ENCODE assay signal across 8 cellular contexts in the genomic region with DNA sequence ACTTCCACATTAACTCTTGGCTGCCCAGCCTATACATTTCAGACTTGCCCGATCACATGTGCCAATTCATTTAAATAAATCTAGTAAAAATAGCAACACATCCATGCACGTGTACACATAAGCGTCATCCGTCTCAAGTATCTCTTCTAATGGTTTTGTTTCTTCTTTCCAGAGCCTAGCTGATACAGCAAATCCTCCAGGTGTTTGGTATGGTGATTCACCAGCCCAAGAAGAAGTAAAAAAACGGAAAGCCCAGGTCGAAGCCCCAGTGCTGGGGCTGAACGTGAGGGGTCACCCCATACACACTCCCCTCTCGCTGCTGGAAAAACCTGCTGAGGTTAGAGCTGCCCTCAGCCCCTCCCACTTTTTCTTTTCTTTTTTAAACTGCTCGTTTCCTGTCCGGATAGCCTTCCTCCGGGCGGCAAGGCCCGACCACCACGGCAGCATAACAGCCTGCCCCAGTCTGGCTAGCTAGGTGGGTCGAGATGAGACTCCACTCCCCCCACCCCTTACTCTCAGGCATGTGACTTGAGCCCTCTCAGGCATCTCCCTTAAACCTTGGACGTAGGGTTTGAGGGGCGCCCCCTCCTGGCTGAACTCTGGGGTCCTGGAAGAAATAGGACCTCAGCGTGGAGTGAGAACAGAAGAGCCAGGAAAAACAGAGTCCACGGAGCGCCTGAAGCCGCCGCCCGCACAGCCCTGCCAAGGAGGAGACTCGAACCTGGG. TPM values are rescaled to one million over a fixed set of nuclear protein-coding genes. Genes with fewer than 3 reads are reported as not detected.
DNase-seq lines count a peak whose midpoint lies in the region; ATAC-seq, FAIRE-seq and TF ChIP-seq lines count a peak whose summit lies in the region.

No MANE protein-coding gene starts in this region.

- H2BK5ac ChIP-seq in H1 (ENCODE audit: low read depth, low read length): no peak overlapping the region

- H3K36me3 ChIP-seq in BE2C: no peaks in the 10 kb centered on the region
- H3K36me3 ChIP-seq in OCI-LY3 (replicated peaks; ENCODE audit: low read depth, low read length): no peaks in the 10 kb centered on the region
- no peaks in the 10 kb centered on the region for H3K36me3 ChIP-seq in H1 (ENCODE audit: control insufficient read depth in 2 of 4, insufficient read depth in 4 of 4, low read length in 3 of 4)

- H4K5ac ChIP-seq in H1 (ENCODE audit: insufficient read length, low read depth, low read length): no peak overlapping the region

- no peak overlapping the region for H2BK15ac ChIP-seq in H1 (ENCODE audit: low read length)

- POLR2A ChIA-PET in H1 (lab: Charles Lee; ENCODE audit: partially characterized antibody): interaction anchor here (0.7 to 5.1 kb wide), 7 partner anchors 10 to 76 kb away, joined by 3 to 28 read pairs (median 6); a partner anchor contains a TSS

- peaks cover 26% of the 10 kb centered on the region; the same call in 1 of the 2 replicates for H3K23me2 ChIP-seq in H1 (ENCODE audit: low read depth, low read length)

- H3K27ac ChIP-seq in OCI-LY3 (ENCODE audit: low read length): peak overlapping the region; percentile 60
- no peak overlapping the region for H3K27ac ChIP-seq in H1 (ENCODE audit: low read depth, low read length)

- H3K9me3 ChIP-seq in BE2C: no peaks in the 10 kb centered on the region
- H3K9me3 ChIP-seq in OCI-LY3 (ENCODE audit: insufficient read depth, low read length): no peaks in the 10 kb centered on the region
- H3K9me3 ChIP-seq in H1 (ENCODE audit: insufficient read depth in 2 of 2, low read depth in 1 of 2, low read length in 1 of 2): no peaks in the 10 kb centered on the region

- peak overlapping the region; percentile 66 for H3K9ac ChIP-seq in OCI-LY3 (ENCODE audit: low read length)
- H3K9ac ChIP-seq in H1 (replicated peaks in 1 of 4; ENCODE audit: extremely low read depth in 1 of 4, low read depth in 3 of 4, low read length in 3 of 4): no peak overlapping the region

- H3K4me3 Mint-ChIP-seq in stimulated activated effector memory CD8-positive, alpha-beta T cell treated with anti-CD3 and anti-CD28 coated beads, Interleukin-12 subunit alpha, Interleukin-12 subunit beta, amount 100 ng/mL, for 72 hours: peak overlapping the region; percentile 64

- DNase-seq in BE2C (peak; percentile 65), H1 (ENCODE audit: low read depth in 1 of 2, low spot score in 2 of 2) (peak in 1 of 2 experiments; percentile 95), NCI-H1417 treated with DMSO at 0.1 percent for 48 hours (lab: John Stamatoyannopoulos, UW) (no peak), activated gamma-delta T cell treated with Interleukin-2 at 50 U/mL for 16 hours (no peak)
- peak; percentile 24 to 75 for DNase-seq in stimulated activated effector memory CD8-positive, alpha-beta T cell treated with anti-CD3 and anti-CD28 coated beads, Interleukin-12 subunit alpha, Interleukin-12 subunit beta, amount 100 ng/mL, for 72 hours (ENCODE audit: low spot score in 2 of 2)

- H3K79me1 ChIP-seq in H1 (ENCODE audit: low read depth, low read length): no peaks in the 10 kb centered on the region

- TF ChIP-seq EP300 in H1 (IDR thresholded peaks at IDR 0.05; ENCODE audit: borderline replicate concordance in 1 of 2, low read depth in 2 of 2, low read length in 2 of 2): no peak

- H3K23ac ChIP-seq in H1 (ENCODE audit: insufficient read length): no peak overlapping the region

- H2BK12ac ChIP-seq in H1 (ENCODE audit: low read depth, low read length): no peak overlapping the region

- H3K4ac ChIP-seq in H1 (replicated peaks; ENCODE audit: insufficient read length, low read depth, low read length): no peak overlapping the region

- no peak overlapping the region for H4K91ac ChIP-seq in H1 (replicated peaks; ENCODE audit: insufficient read length, low read length)

- peak; percentile 69 for TF ChIP-seq CTCF in BE2C (IDR thresholded peaks at IDR 0.05; ENCODE audit: low read depth, low read length)
- peak; percentile 62 for TF ChIP-seq CTCF in GM12874 (IDR thresholded peaks at IDR 0.05; ENCODE audit: insufficient read depth, low read depth, low read length)
- TF ChIP-seq CTCF in OCI-LY3 (IDR thresholded peaks at IDR 0.05; ENCODE audit: low read depth, low read length): peak; percentile 80
- TF ChIP-seq CTCF in H1 (IDR thresholded peaks at IDR 0.05; ENCODE audit: control extremely low read depth in 1 of 3, insufficient read depth in 1 of 3, low read depth in 1 of 3, low read length in 3 of 3): peak; percentile 63 to 75 (median 72)

- H3K56ac ChIP-seq in H1 (replicated peaks; ENCODE audit: insufficient read length, low read depth, low read length): no peak overlapping the region

- CTCF ChIA-PET in H1 (lab: Charles Lee; ENCODE audit: partially characterized antibody): interaction anchor here (0.6 to 4.7 kb wide), 17 partner anchors 8 to 785 kb away, joined by 3 to 25 read pairs (median 4); no protein-coding TSS in a partner anchor

- H3K27me3 ChIP-seq in BE2C (peaks cover 23% of the 10 kb centered on the region), OCI-LY3 (ENCODE audit: low read depth, low read length) (no peaks in the 10 kb centered on the region), H1 (replicated peaks in 1 of 4; ENCODE audit: control insufficient read depth in 3 of 4, extremely low read depth in 1 of 4, insufficient read depth in 3 of 4, low read length in 3 of 4) (peaks cover 0 to 25% (median 15%) of the 10 kb centered on the region in 4 experiments; a peak in 5 of 7 replicates)

- peak overlapping the region; percentile 27; the same call in 1 of the 2 replicates for H3K4me3 ChIP-seq in BE2C (ENCODE audit: low read depth, low read length)
- H3K4me3 ChIP-seq in OCI-LY3 (ENCODE audit: low read length): peak overlapping the region; percentile 78
- peak overlapping the region; percentile 28 to 71 (median 34); a peak in 5 of 8 replicates for H3K4me3 ChIP-seq in H1 (ENCODE audit: extremely low read depth in 1 of 4, insufficient read depth in 2 of 4, low read depth in 3 of 4, low read length in 4 of 4)

- no peak overlapping the region for H3K18ac ChIP-seq in H1 (ENCODE audit: extremely low read depth, low read length)

- no peak overlapping the region for H2AK5ac ChIP-seq in H1 (ENCODE audit: low read depth, low read length)

- H3K4me2 ChIP-seq in OCI-LY3 (ENCODE audit: low read length) (peak overlapping the region; percentile 94), H1 (ENCODE audit: insufficient read depth in 1 of 2, low read depth in 2 of 2, low read length in 2 of 2) (peak overlapping the region; percentile 77 to 81)

- TF ChIP-seq RAD21 in H1 (IDR thresholded peaks at IDR 0.05 in 1 of 2, conservative IDR thresholded peaks at IDR 0.05 in 1 of 2; ENCODE audit: low read depth in 2 of 2, low read length in 2 of 2): no peak; a peak in 1 of 4 replicates

- peak; percentile 3 for ATAC-seq in stimulated activated effector memory CD8-positive, alpha-beta T cell treated with anti-CD3 and anti-CD28 coated beads, Interleukin-12 subunit alpha, Interleukin-12 subunit beta, amount 100 ng/mL, for 72 hours
- ATAC-seq in HG02970 (IDR thresholded peaks at IDR 0.05; ENCODE audit: low FRiP score, unreplicated experiment): no peak

- no peak overlapping the region for H3K14ac ChIP-seq in H1 (ENCODE audit: insufficient read length)

- no peak for TF ChIP-seq POLR2A in H1 (IDR thresholded peaks at IDR 0.05; ENCODE audit: control extremely low read depth in 1 of 2, low read depth in 2 of 2, low read length in 2 of 2)

- no peak for FAIRE-seq in H1 (lab: Jason Lieb, UNC)

- H2AFZ ChIP-seq in OCI-LY3 (ENCODE audit: low read depth, low read length) (peak overlapping the region; percentile 99), H1 (ENCODE audit: low read length) (no peak overlapping the region)

- WGBS in H1 (ENCODE audit: extremely low coverage in 1 of 2, insufficient coverage in 1 of 2, insufficient read length in 1 of 2, insufficient replicate concordance in 2 of 2, low coverage in 1 of 2, low lambda C conversion rate in 2 of 2, missing lambda C conversion rate in 1 of 2), 2 experiments: 18% methylated on average over 24 of the region's 24 CpGs; no CpG with 5 or more reads in 1 of the 2 experiments

- H2BK120ac ChIP-seq in H1 (replicated peaks; ENCODE audit: low read depth, low read length): no peak overlapping the region

- H3K36me3 Mint-ChIP-seq in stimulated activated effector memory CD8-positive, alpha-beta T cell treated with anti-CD3 and anti-CD28 coated beads, Interleukin-12 subunit alpha, Interleukin-12 subunit beta, amount 100 ng/mL, for 72 hours: peaks cover 23% of the 10 kb centered on the region

- H4K20me1 ChIP-seq in OCI-LY3 (ENCODE audit: insufficient read depth, low read length) (no peaks in the 10 kb centered on the region), H1 (replicated peaks in 1 of 2; ENCODE audit: control insufficient read depth in 1 of 2, insufficient read depth in 2 of 2, low read length in 2 of 2) (no peaks in the 10 kb centered on the region)

- H3K27ac Mint-ChIP-seq in stimulated activated effector memory CD8-positive, alpha-beta T cell treated with anti-CD3 and anti-CD28 coated beads, Interleukin-12 subunit alpha, Interleukin-12 subunit beta, amount 100 ng/mL, for 72 hours: peak overlapping the region; percentile 70

- peaks cover 32% of the 10 kb centered on the region for H3K4me1 Mint-ChIP-seq in stimulated activated effector memory CD8-positive, alpha-beta T cell treated with anti-CD3 and anti-CD28 coated beads, Interleukin-12 subunit alpha, Interleukin-12 subunit beta, amount 100 ng/mL, for 72 hours

- no peak overlapping the region for H2BK20ac ChIP-seq in H1 (ENCODE audit: low read length)

- H3K9me3 Mint-ChIP-seq in stimulated activated effector memory CD8-positive, alpha-beta T cell treated with anti-CD3 and anti-CD28 coated beads, Interleukin-12 subunit alpha, Interleukin-12 subunit beta, amount 100 ng/mL, for 72 hours: no peaks in the 10 kb centered on the region

- no peaks in the 10 kb centered on the region for H3K79me2 ChIP-seq in OCI-LY3 (ENCODE audit: low read length)
- H3K79me2 ChIP-seq in H1 (ENCODE audit: control insufficient read depth in 1 of 2, insufficient read depth in 2 of 2, low read length in 2 of 2): no peaks in the 10 kb centered on the region

- no peaks in the 10 kb centered on the region for H3K4me1 ChIP-seq in BE2C
- peaks cover 19% of the 10 kb centered on the region for H3K4me1 ChIP-seq in OCI-LY3 (ENCODE audit: low read length)
- H3K4me1 ChIP-seq in H1 (replicated peaks in 1 of 4; ENCODE audit: control insufficient read depth in 3 of 4, insufficient read depth in 4 of 4, low read length in 3 of 4): peaks cover 0 to 10% (median 6%) of the 10 kb centered on the region in 4 experiments; a peak in 5 of 7 replicates

- H4K8ac ChIP-seq in H1 (ENCODE audit: extremely low read depth, insufficient read depth, low read length): no peak overlapping the region

RNA-seq across cellular contexts. Expression of a gene that starts 13.9 kb away (rescaled TPM):
- not detected for polyA plus RNA-seq in BE2C (2012; ENCODE audit: insufficient read depth, insufficient read length, low read depth)
- 0.48 and 0.52 TPM in 2 replicates for total RNA-seq in H1 (2021; fragmentation: NEBNext Ultra II Directional; extraction: Animal tissue kit (Norgen Biotek cat#: 25700))
- 0.93 and 1.2 TPM in 2 replicates for polyA plus RNA-seq in H1 (2011; rRNA removed)
- 0.40 TPM for polyA plus RNA-seq in H1 (2011; cell fraction: cytosol; rRNA removed)
- polyA plus RNA-seq in H1 (2011; cell fraction: nucleus; rRNA removed): 0.87 TPM
- polyA plus RNA-seq in H1 (2012, experiment 1 of 2): 0.40 to 0.48 TPM (median 0.42 TPM) in 3 of 4 replicates, not detected in the other
- polyA plus RNA-seq in H1 (2012, experiment 2 of 2): not detected
- 0.41 TPM for polyA plus RNA-seq in H1 (2013, experiment 1 of 2)
- polyA plus RNA-seq in H1 (2013, experiment 2 of 2): 0.35 TPM
- polyA minus RNA-seq in H1 (2011; rRNA and poly(A)+ RNA removed): 0.82 and 2.6 TPM in 2 replicates
- not detected for polyA minus RNA-seq in H1 (2011; cell fraction: cytosol; rRNA and poly(A)+ RNA removed)
- not detected for polyA minus RNA-seq in H1 (2011; cell fraction: nucleus; rRNA and poly(A)+ RNA removed)

RNA-seq across cellular contexts. Expression of a gene that starts 39.2 kb away (rescaled TPM):
- 30.1 TPM for polyA plus RNA-seq in BE2C (2012; ENCODE audit: insufficient read depth, insufficient read length, low read depth)
- total RNA-seq in H1 (2021; fragmentation: NEBNext Ultra II Directional; extraction: Animal tissue kit (Norgen Biotek cat#: 25700)): 6.9 and 7.3 TPM in 2 replicates
- 1.6 and 3.8 TPM in 2 replicates for polyA plus RNA-seq in H1 (2011; rRNA removed)
- 1.6 TPM for polyA plus RNA-seq in H1 (2011; cell fraction: cytosol; rRNA removed)
- polyA plus RNA-seq in H1 (2011; cell fraction: nucleus; rRNA removed): 3.9 TPM
- 6.0 to 8.4 TPM (median 8.4 TPM) in 4 replicates for polyA plus RNA-seq in H1 (2012, experiment 1 of 2)
- 7.1 TPM for polyA plus RNA-seq in H1 (2012, experiment 2 of 2)
- 6.2 TPM for polyA plus RNA-seq in H1 (2013, experiment 1 of 2)
- 6.1 TPM for polyA plus RNA-seq in H1 (2013, experiment 2 of 2)
- polyA minus RNA-seq in H1 (2011; rRNA and poly(A)+ RNA removed): 1.2 and 1.4 TPM in 2 replicates
- polyA minus RNA-seq in H1 (2011; cell fraction: cytosol; rRNA and poly(A)+ RNA removed): 4.2 TPM
- 3.9 TPM for polyA minus RNA-seq in H1 (2011; cell fraction: nucleus; rRNA and poly(A)+ RNA removed)

Comparison
In these comparisons a context has a peak if more than half of its experiments do, and no peak if none do; other contexts are left out.
1. DNase-seq: peak in BE2C (single experiment) and stimulated activated effector memory CD8-positive, alpha-beta T cell treated with anti-CD3 and anti-CD28 coated beads, Interleukin-12 subunit alpha, Interleukin-12 subunit beta, amount 100 ng/mL, for 72 hours (2 of 2); none in NCI-H1417 treated with DMSO at 0.1 percent for 48 hours (single experiment) and activated gamma-delta T cell treated with Interleukin-2 at 50 U/mL for 16 hours (single experiment).
2. H3K4me3 ChIP-seq: peak in every context shown above with its lines; median percentile 78 in OCI-LY3; 34 in H1; 27 in BE2C.
3. Peak in every context shown above with its lines, with median percentiles within 50 percentile points of each other: CTCF ChIP-seq.